Comparison of ENCODE assay signal across 2 cellular contexts in genomic region chr10:22774102-22774501, GRCh38.
TF ChIP-seq lines count a peak whose summit lies in the region.

No MANE protein-coding gene starts in this region.

TF ChIP-seq in HepG2, 621 proteins besides CTCF, POLR2A, EP300 and RAD21:
- TF ChIP-seq LRRFIP1 (CRISPR knock-in tag; conservative IDR thresholded peaks at IDR 0.05) (no peak), MAFF (IDR thresholded peaks at IDR 0.05; ENCODE audit: low read depth, low read length) (peak; percentile 59), MAFK (conservative IDR thresholded peaks at IDR 0.05 in 1 of 2, IDR thresholded peaks at IDR 0.05 in 1 of 2; ENCODE audit: low read length in 2 of 2) (peak; percentile 47 to 73; a peak in 2 of 4 replicates)
TF ChIP-seq in HepG2: peak in this region for 2.

TF ChIP-seq in IMR-90, 13 proteins besides CTCF, POLR2A, EP300 and RAD21:
- TF ChIP-seq MAFK (IDR thresholded peaks at IDR 0.05; ENCODE audit: low read depth, low read length) (peak; percentile 30; the same call in 1 of the 2 replicates), NFE2L2 (IDR thresholded peaks at IDR 0.05; ENCODE audit: low read depth, low read length) (no peak)
